In genomic region chr18:63042351-63042750, GRCh38 we compare ENCODE assay signal across 36 cellular contexts.
"Had no signal": no experiment of that assay in that cellular context is flagged by ENCODE, and none has a peak within 500 bp of the region (broad histone marks: within the 10 kb centered on the region; RNA-seq: fewer than 3 reads in every experiment).

No MANE protein-coding gene starts in this region.

- H3K36me3 Mint-ChIP-seq: activated CD4-positive, alpha-beta memory T cell treated with anti-CD3 and anti-CD28 coated beads for 36 hours; brain had no signal

- H3K27me3 Mint-ChIP-seq: activated B cell treated with CpG ODN at 0.5 μM for 24 hours; activated naive CD8-positive, alpha-beta T cell; central memory CD8-positive, alpha-beta T cell had no signal

- H3K27ac Mint-ChIP-seq: activated CD4-positive, alpha-beta memory T cell treated with anti-CD3 and anti-CD28 coated beads for 36 hours; activated CD8-positive, alpha-beta T cell treated with anti-CD3 and anti-CD28 coated beads for 36 hours; activated naive CD4-positive, alpha-beta T cell treated with anti-CD3 and anti-CD28 coated beads, Interleukin-2, amount 10 ng/mL, durations not matched to agents 7 days and 5 days; activated naive CD8-positive, alpha-beta T cell; activated naive CD8-positive, alpha-beta T cell treated with anti-CD3 and anti-CD28 coated beads, Interleukin-2, amount 10 ng/mL, durations not matched to agents 7 days and 5 days; activated naive CD8-positive, alpha-beta T cell treated with anti-CD3 and anti-CD28 coated beads, Interleukin-2, amount 50 U/mL, for 24 hours; activated T-cell treated with anti-CD3 and anti-CD28 coated beads, Interleukin-2, amount 50 U/mL, for 72 hours; activated T-helper 1 cell treated with anti-CD3 and anti-CD28 coated beads, Interleukin-12 subunit alpha, Interleukin-12 subunit beta, Interleukin-2, Interleukin-4 antibody, amounts not matched to agents 30 ng/mL and 10 ng/mL and 1 ng/mL, durations not matched to agents 14 hours and 24 hours and 36 hours; activated T-helper 2 cell treated with anti-CD3 and anti-CD28 coated beads, Interferon-gamma antibody, Interleukin-2, Interleukin-4, amounts not matched to agents 10 μg/mL and 5 μg/mL and 100 μg/mL, durations not matched to agents 14 hours and 24 hours and 36 hours; brain; T-helper 1 cell treated with Interleukin-12 subunit alpha and Interleukin-12 subunit beta and Interleukin-4 antibody, amounts not matched to agents 30 μg/mL and 1 μg/mL, for 36 hours; T-helper 2 cell treated with Interferon-gamma antibody and Interleukin-4, amounts not matched to agents 5 μg/mL and 100 μg/mL, for 36 hours had no signal

- H3K4me1 ChIP-seq: ascending aorta had no signal

- ATAC-seq: activated CD8-positive, alpha-beta T cell treated with anti-CD3 and anti-CD28 coated beads for 36 hours; activated naive CD8-positive, alpha-beta T cell treated with anti-CD3 and anti-CD28 coated beads, Interleukin-2, amount 50 U/mL, for 24 hours; activated T-cell treated with anti-CD3 and anti-CD28 coated beads, Interleukin-2, amount 50 U/mL, for 4 hours; activated T-cell treated with anti-CD3 and anti-CD28 coated beads, Interleukin-2, amount 50 U/mL, for 72 hours had no signal

- H3K27me3 ChIP-seq: ascending aorta, cardiac muscle cell had no signal

- H3K4me3 Mint-ChIP-seq: activated B cell treated with CpG ODN at 0.5 μM for 24 hours; activated CD4-positive, alpha-beta memory T cell treated with anti-CD3 and anti-CD28 coated beads for 36 hours; activated CD4-positive, alpha-beta T cell treated with anti-CD3 and anti-CD28 coated beads, Interleukin-2, amount 10 ng/mL, durations not matched to agents 24 days and 14 days; activated CD8-positive, alpha-beta T cell treated with anti-CD3 and anti-CD28 coated beads for 36 hours; activated naive CD4-positive, alpha-beta T cell treated with anti-CD3 and anti-CD28 coated beads, Interleukin-2, amount 10 ng/mL, durations not matched to agents 7 days and 5 days; activated naive CD4-positive, alpha-beta T cell treated with anti-CD3 and anti-CD28 coated beads, Interleukin-2, amount 50 U/mL, for 24 hours; activated naive CD8-positive, alpha-beta T cell; activated naive CD8-positive, alpha-beta T cell treated with anti-CD3 and anti-CD28 coated beads, Interleukin-2, amount 10 ng/mL, durations not matched to agents 7 days and 5 days; activated naive CD8-positive, alpha-beta T cell treated with anti-CD3 and anti-CD28 coated beads, Interleukin-2, amount 50 U/mL, for 24 hours; activated T-cell treated with anti-CD3 and anti-CD28 coated beads, Interleukin-2, amount 50 U/mL, for 4 hours; activated T-cell treated with anti-CD3 and anti-CD28 coated beads, Interleukin-2, amount 50 U/mL, for 72 hours; activated T-helper 1 cell treated with anti-CD3 and anti-CD28 coated beads, Interleukin-12 subunit alpha, Interleukin-12 subunit beta, Interleukin-2, Interleukin-4 antibody, amounts not matched to agents 30 ng/mL and 10 ng/mL and 1 ng/mL, durations not matched to agents 14 hours and 24 hours and 36 hours; brain; central memory CD8-positive, alpha-beta T cell; T-helper 1 cell treated with Interleukin-12 subunit alpha and Interleukin-12 subunit beta and Interleukin-4 antibody, amounts not matched to agents 30 μg/mL and 1 μg/mL, for 36 hours; T-helper 2 cell treated with Interferon-gamma antibody and Interleukin-4, amounts not matched to agents 5 μg/mL and 100 μg/mL, for 36 hours had no signal

- H3K36me3 ChIP-seq: ascending aorta, cardiac muscle cell had no signal

- H3K4me3 ChIP-seq: ascending aorta, cardiac muscle cell had no signal

- H3K9me3 Mint-ChIP-seq: central memory CD8-positive, alpha-beta T cell had no signal

- H3K27ac ChIP-seq: ascending aorta, cardiac muscle cell, VCaP had no signal

- DNase-seq: activated B cell treated with CpG ODN at 0.5 μM for 24 hours; activated CD4-positive, alpha-beta memory T cell treated with anti-CD3 and anti-CD28 coated beads for 36 hours; activated CD4-positive, alpha-beta T cell treated with anti-CD3 and anti-CD28 coated beads, Interleukin-2, amount 10 ng/mL, durations not matched to agents 24 days and 14 days; activated CD4-positive, alpha-beta T cell treated with anti-CD3 and anti-CD28 coated beads, Interleukin-2, amount 50 U/mL, for 1 hour; activated CD4-positive, alpha-beta T cell treated with anti-CD3 and anti-CD28 coated beads, Interleukin-2, amount 50 U/mL, for 4 hours; activated CD4-positive, CD25-positive, alpha-beta regulatory T cell treated with anti-CD3 and anti-CD28 coated beads, Interleukin-2, amount 50 U/mL, for 72 hours; activated CD8-positive, alpha-beta memory T cell treated with anti-CD3 and anti-CD28 coated beads, Interleukin-2, amount 50 U/mL, for 4 hours; activated CD8-positive, alpha-beta T cell treated with anti-CD3 and anti-CD28 coated beads for 36 hours; activated effector memory CD4-positive, alpha-beta T cell treated with Interleukin-2 at 50 U/mL for 16 hours; activated gamma-delta T cell; activated naive CD4-positive, alpha-beta T cell treated with anti-CD3 and anti-CD28 coated beads, Interleukin-2, amount 10 ng/mL, durations not matched to agents 7 days and 5 days; activated naive CD4-positive, alpha-beta T cell treated with Interleukin-2 at 50 U/mL for 16 hours; activated naive CD8-positive, alpha-beta T cell treated with anti-CD3 and anti-CD28 coated beads, Interleukin-2, amount 10 ng/mL, durations not matched to agents 7 days and 5 days; activated naive CD8-positive, alpha-beta T cell treated with anti-CD3 and anti-CD28 coated beads, Interleukin-2, amount 50 U/mL, for 24 hours; activated T-cell treated with anti-CD3 and anti-CD28 coated beads for 4 hours; activated T-cell treated with anti-CD3 and anti-CD28 coated beads, Interleukin-2, amount 50 U/mL, for 1 hour; activated T-cell treated with anti-CD3 and anti-CD28 coated beads, Interleukin-2, amount 50 U/mL, for 4 hours; activated T-cell treated with anti-CD3 and anti-CD28 coated beads, Interleukin-2, amount 50 U/mL, for 72 hours; amygdala; anterior cingulate cortex; caudate nucleus; cerebellar nuclear complex; T-helper 1 cell; T-helper 2 cell; T-helper 9 cell had no signal

- H3K4me1 Mint-ChIP-seq: brain had no signal
